ENCODE assay signal across 12 cellular contexts in the genomic region with DNA sequence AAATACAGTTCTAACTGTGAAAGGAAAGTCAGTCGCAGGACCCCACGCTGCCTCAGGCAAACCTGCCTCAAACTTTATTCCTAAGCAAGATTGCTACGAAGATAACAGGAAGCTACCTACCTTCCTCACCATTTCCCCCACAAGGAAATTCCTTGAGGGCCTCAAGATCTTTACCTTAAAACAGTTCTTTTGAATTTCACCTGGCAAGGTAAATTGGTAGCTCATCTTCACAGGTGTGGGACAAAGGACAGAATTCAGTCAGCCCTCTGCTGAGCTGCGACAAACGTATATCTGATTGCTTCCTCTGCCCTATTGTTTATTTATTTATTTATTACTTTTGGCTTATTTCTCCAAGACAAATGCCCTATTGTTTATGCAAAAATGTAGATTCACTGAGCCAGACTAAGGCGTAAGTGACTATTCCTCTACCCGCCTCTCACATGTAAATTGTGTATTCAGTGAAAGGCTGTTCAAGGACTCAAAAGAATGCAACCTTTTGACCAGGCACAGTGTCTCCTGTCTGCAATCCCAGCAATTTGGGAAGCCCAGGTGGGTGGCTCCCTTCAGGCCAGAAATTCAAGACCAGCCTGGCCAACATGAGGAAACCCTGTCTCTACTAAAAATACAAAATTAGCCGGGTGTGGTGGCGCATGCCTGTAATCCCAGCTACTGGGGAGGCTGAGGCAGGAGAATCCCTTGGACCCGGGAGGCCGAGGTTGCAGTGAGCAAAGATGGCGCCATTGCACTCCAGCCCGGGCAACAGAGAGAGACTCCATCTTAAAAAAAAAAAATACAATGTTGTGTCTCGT. TPM values are rescaled to one million over a fixed set of nuclear protein-coding genes. Genes with fewer than 3 reads are reported as not detected.
A peak's percentile ranks its signal among the peaks of the same experiment; 100 is the strongest.
DNase-seq lines count a peak whose midpoint lies in the region; ATAC-seq, FAIRE-seq and TF ChIP-seq lines count a peak whose summit lies in the region.
"Had no signal": no experiment of that assay in that cellular context is flagged by ENCODE, and none has a peak within 500 bp of the region (broad histone marks: within the 10 kb centered on the region; RNA-seq: fewer than 3 reads in every experiment).

No MANE protein-coding gene starts in this region.

- H2BK15ac ChIP-seq in H1 (ENCODE audit: low read length) (no peak overlapping the region), neuronal stem cell (ENCODE audit: low read length) (no peak overlapping the region)

- peak; percentile 63 for FAIRE-seq in H1 (lab: Jason Lieb, UNC)
- FAIRE-seq: colon had no signal

- DNase-seq in H1 (ENCODE audit: low read depth in 1 of 2, low spot score in 2 of 2): peak; percentile 67 to 82
- peak; percentile 41 for DNase-seq in spleen
- no peak for DNase-seq in SK-N-DZ (ENCODE audit: low spot score)
- no peak for DNase-seq in neuronal stem cell (ENCODE audit: low spot score)
- no peak for DNase-seq in mammary epithelial cell
- DNase-seq: activated gamma-delta T cell, natural killer cell, NCI-H1105 treated with DMSO at 0.1 percent for 48 hours had no signal

- intact Hi-C loops in spleen (cut with DNase I; ENCODE audit: low total_unique reads) (no loop called here), mammary epithelial cell (cut with micrococcal nuclease) (no loop called here)

- H3K18ac ChIP-seq in H1 (ENCODE audit: extremely low read depth, low read length): peak overlapping the region; percentile 21
- no peak overlapping the region for H3K18ac ChIP-seq in neuronal stem cell (ENCODE audit: low read length)

- peak overlapping the region; percentile 90; the same call in 1 of the 2 replicates for H2AK5ac ChIP-seq in H1 (ENCODE audit: low read depth, low read length)
- H2AK5ac ChIP-seq in neuronal stem cell (ENCODE audit: low read depth, low read length): no peak overlapping the region

- H4K5ac ChIP-seq in H1 (ENCODE audit: insufficient read length, low read depth, low read length): peak overlapping the region; percentile 79

- TF ChIP-seq EP300 in H1 (IDR thresholded peaks at IDR 0.05; ENCODE audit: borderline replicate concordance in 1 of 2, low read depth in 2 of 2, low read length in 2 of 2): peak in 1 of 2 experiments; percentile 9; a peak in 1 of 3 replicates

- H3K23me2 ChIP-seq in H1 (ENCODE audit: low read depth, low read length): no peaks in the 10 kb centered on the region

- no peak overlapping the region; a peak in 1 of 7 replicates for H3K9ac ChIP-seq in H1 (replicated peaks in 1 of 4; ENCODE audit: extremely low read depth in 1 of 4, low read depth in 3 of 4, low read length in 3 of 4)
- H3K9ac ChIP-seq in neuronal stem cell (ENCODE audit: low read depth, low read length, poor library complexity): no peak overlapping the region
- no peak overlapping the region for H3K9ac ChIP-seq in mammary epithelial cell (ENCODE audit: insufficient read depth, low read length)

- no peaks in the 10 kb centered on the region for H3K27me3 ChIP-seq in H1 (replicated peaks in 1 of 4; ENCODE audit: control insufficient read depth in 3 of 4, extremely low read depth in 1 of 4, insufficient read depth in 3 of 4, low read length in 3 of 4)
- no peaks in the 10 kb centered on the region for H3K27me3 ChIP-seq in spleen (replicated peaks in 1 of 7)
- H3K27me3 ChIP-seq in neuronal stem cell (ENCODE audit: control insufficient read depth in 3 of 3, insufficient read depth in 3 of 3, low read depth in 1 of 3, low read length in 3 of 3): no peaks in the 10 kb centered on the region
- H3K27me3 ChIP-seq in mammary epithelial cell (ENCODE audit: insufficient read depth, low read length): no peaks in the 10 kb centered on the region

- H3K9me3 ChIP-seq in H1 (ENCODE audit: insufficient read depth in 2 of 2, low read depth in 1 of 2, low read length in 1 of 2): no peaks in the 10 kb centered on the region
- no peaks in the 10 kb centered on the region for H3K9me3 ChIP-seq in spleen
- peaks cover 0 to 2% of the 10 kb centered on the region in 2 donors for H3K9me3 ChIP-seq in neuronal stem cell (replicated peaks in 1 of 2; ENCODE audit: control insufficient read depth in 2 of 2, insufficient read depth in 1 of 2, low read depth in 1 of 2, low read length in 2 of 2)
- H3K9me3 ChIP-seq in mammary epithelial cell (replicated peaks; ENCODE audit: insufficient read depth, low read length): no peaks in the 10 kb centered on the region

- dilution Hi-C loops in mammary epithelial cell (cut with HindIII; ENCODE audit: low sequenced_read_pairs): no loop called here

- POLR2A ChIA-PET in H1 (lab: Charles Lee; ENCODE audit: partially characterized antibody): interaction anchor here (0.6 to 5.6 kb wide), 17 partner anchors 8 to 78 kb away, joined by 3 to 37 read pairs (median 4); a partner anchor contains a TSS

- no peaks in the 10 kb centered on the region for H3K79me1 ChIP-seq in H1 (ENCODE audit: low read depth, low read length)
- H3K79me1 ChIP-seq in neuronal stem cell (ENCODE audit: low read depth, low read length): no peaks in the 10 kb centered on the region

- in situ Hi-C loops in mammary epithelial cell (cut with MboI; ENCODE audit: low sequenced_read_pairs in 2 of 2): no loop called here

- peak overlapping the region; percentile 96 for H2BK120ac ChIP-seq in H1 (replicated peaks; ENCODE audit: low read depth, low read length)
- H2BK120ac ChIP-seq in neuronal stem cell (ENCODE audit: low read depth, low read length): no peak overlapping the region

- H3K4me2 ChIP-seq in H1 (ENCODE audit: insufficient read depth in 1 of 2, low read depth in 2 of 2, low read length in 2 of 2): peak overlapping the region; percentile 12 to 55; a peak in 2 of 4 replicates
- no peak overlapping the region for H3K4me2 ChIP-seq in neuronal stem cell (ENCODE audit: insufficient read depth, low read length, poor library complexity, severe bottlenecking)
- no peak overlapping the region for H3K4me2 ChIP-seq in mammary epithelial cell (ENCODE audit: insufficient read depth, low read depth, low read length)

- no peak overlapping the region for H2BK20ac ChIP-seq in H1 (ENCODE audit: low read length)

- H3K4ac ChIP-seq in H1 (replicated peaks; ENCODE audit: insufficient read length, low read depth, low read length) (no peak overlapping the region), neuronal stem cell (ENCODE audit: low read length) (no peak overlapping the region)

- H4K8ac ChIP-seq in H1 (ENCODE audit: extremely low read depth, insufficient read depth, low read length) (no peak overlapping the region), neuronal stem cell (ENCODE audit: low read depth, low read length) (no peak overlapping the region)

- CTCF ChIA-PET in H1 (lab: Charles Lee; ENCODE audit: partially characterized antibody): interaction anchor here (0.6 to 2.7 kb wide), 6 partner anchors 9 to 26 kb away, joined by 3 to 9 read pairs (median 3); no protein-coding TSS in a partner anchor
- CTCF ChIA-PET in mammary epithelial cell (lab: Charles Lee; ENCODE audit: low non-redundant PET): no interaction called here

- TF ChIP-seq POLR2A in H1 (IDR thresholded peaks at IDR 0.05; ENCODE audit: control extremely low read depth in 1 of 2, low read depth in 2 of 2, low read length in 2 of 2) (no peak; a peak in 1 of 3 replicates), spleen (IDR thresholded peaks at IDR 0.05) (no peak)

- no peaks in the 10 kb centered on the region for H3K36me3 ChIP-seq in H1 (ENCODE audit: control insufficient read depth in 2 of 4, insufficient read depth in 4 of 4, low read length in 3 of 4)
- H3K36me3 ChIP-seq in spleen: no peaks in the 10 kb centered on the region
- H3K36me3 ChIP-seq in neuronal stem cell (replicated peaks in 1 of 2; ENCODE audit: control insufficient read depth in 2 of 2, insufficient read depth in 2 of 2, low read length in 2 of 2): no peaks in the 10 kb centered on the region
- H3K36me3 ChIP-seq in mammary epithelial cell (ENCODE audit: insufficient read depth, low read length): no peaks in the 10 kb centered on the region

- ATAC-seq in GM21447 (IDR thresholded peaks at IDR 0.05; ENCODE audit: unreplicated experiment) (peak; percentile 98), HG03432 (IDR thresholded peaks at IDR 0.05; ENCODE audit: unreplicated experiment) (peak; percentile 85), HG03159 (IDR thresholded peaks at IDR 0.05; ENCODE audit: unreplicated experiment) (no peak)

- no peak overlapping the region for H3K23ac ChIP-seq in H1 (ENCODE audit: insufficient read length)
- H3K23ac ChIP-seq in neuronal stem cell (ENCODE audit: low read depth, low read length, poor library complexity): no peak overlapping the region

- no peaks in the 10 kb centered on the region for H4K20me1 ChIP-seq in H1 (replicated peaks in 1 of 2; ENCODE audit: control insufficient read depth in 1 of 2, insufficient read depth in 2 of 2, low read length in 2 of 2)
- H4K20me1 ChIP-seq in mammary epithelial cell (ENCODE audit: insufficient read depth, low read length): no peaks in the 10 kb centered on the region

- H2BK12ac ChIP-seq in H1 (ENCODE audit: low read depth, low read length) (peak overlapping the region; percentile 30; the same call in 1 of the 2 replicates), neuronal stem cell (ENCODE audit: low read length) (no peak overlapping the region)

- TF ChIP-seq CTCF in H1 (IDR thresholded peaks at IDR 0.05; ENCODE audit: control extremely low read depth in 1 of 3, insufficient read depth in 1 of 3, low read depth in 1 of 3, low read length in 3 of 3) (no peak), spleen (IDR thresholded peaks at IDR 0.05 in 8 of 11, conservative IDR thresholded peaks at IDR 0.05 in 3 of 11) (no peak), mammary epithelial cell (conservative IDR thresholded peaks at IDR 0.05 in 1 of 2, IDR thresholded peaks at IDR 0.05 in 1 of 2; ENCODE audit: extremely low read depth in 1 of 2, insufficient read depth in 1 of 2, low read depth in 1 of 2, low read length in 2 of 2) (no peak)

- no peaks in the 10 kb centered on the region for H3K79me2 ChIP-seq in H1 (ENCODE audit: control insufficient read depth in 1 of 2, insufficient read depth in 2 of 2, low read length in 2 of 2)
- H3K79me2 ChIP-seq in mammary epithelial cell (ENCODE audit: insufficient read depth, low read length): no peaks in the 10 kb centered on the region

- H3K27ac ChIP-seq in H1 (ENCODE audit: low read depth, low read length) (peak overlapping the region; percentile 86), spleen (no peak overlapping the region), neuronal stem cell (replicated peaks; ENCODE audit: low read length) (no peak overlapping the region), mammary epithelial cell (ENCODE audit: insufficient read depth, low read depth, low read length) (no peak overlapping the region)

- H3K56ac ChIP-seq in H1 (replicated peaks; ENCODE audit: insufficient read length, low read depth, low read length): peak overlapping the region; percentile 32

- H3K4me1 ChIP-seq in H1 (replicated peaks in 1 of 4; ENCODE audit: control insufficient read depth in 3 of 4, insufficient read depth in 4 of 4, low read length in 3 of 4) (peaks cover 9 to 25% (median 17%) of the 10 kb centered on the region in 4 experiments), spleen (no peaks in the 10 kb centered on the region), neuronal stem cell (ENCODE audit: control insufficient read depth in 2 of 2, insufficient read depth in 1 of 2, low read depth in 1 of 2, low read length in 2 of 2) (no peaks in the 10 kb centered on the region), mammary epithelial cell (ENCODE audit: insufficient read depth, low read length) (peaks cover 23% of the 10 kb centered on the region)

- H3K4me3 ChIP-seq in H1 (ENCODE audit: extremely low read depth in 1 of 4, insufficient read depth in 2 of 4, low read depth in 3 of 4, low read length in 4 of 4): peak overlapping the region in 1 of 4 experiments; percentile 26; a peak in 1 of 8 replicates
- H3K4me3 ChIP-seq in spleen: no peak overlapping the region
- no peak overlapping the region for H3K4me3 ChIP-seq in neuronal stem cell (ENCODE audit: low read length in 2 of 2)
- H3K4me3 ChIP-seq in mammary epithelial cell (replicated peaks in 1 of 3; ENCODE audit: insufficient read depth in 1 of 3, low read depth in 2 of 3, low read length in 3 of 3): no peak overlapping the region

- 17% methylated on average over 12 of the region's 14 CpGs; no CpG with 5 or more reads in 1 of the 2 experiments for WGBS in H1 (ENCODE audit: extremely low coverage in 1 of 2, insufficient coverage in 1 of 2, insufficient read length in 1 of 2, insufficient replicate concordance in 2 of 2, low coverage in 1 of 2, low lambda C conversion rate in 2 of 2, missing lambda C conversion rate in 1 of 2), 2 experiments
- 80 to 92% (median 87%) methylated on average over 14 of the region's 14 CpGs for WGBS in spleen, 5 donors
- no CpG with 5 or more reads among the region's 14 CpGs for WGBS in neuronal stem cell (ENCODE audit: extremely low coverage in 2 of 2, insufficient read length in 2 of 2, insufficient replicate concordance in 1 of 2), 2 donors
- WGBS in mammary epithelial cell (ENCODE audit: low coverage, missing lambda C conversion rate): 89% methylated on average over 10 of the region's 14 CpGs

- H4K91ac ChIP-seq in H1 (replicated peaks; ENCODE audit: insufficient read length, low read length) (peak overlapping the region; percentile 100), neuronal stem cell (ENCODE audit: low read depth, low read length, poor library complexity) (no peak overlapping the region)

- TF ChIP-seq RAD21 in H1 (IDR thresholded peaks at IDR 0.05 in 1 of 2, conservative IDR thresholded peaks at IDR 0.05 in 1 of 2; ENCODE audit: low read depth in 2 of 2, low read length in 2 of 2): no peak

- no peak overlapping the region for H2AFZ ChIP-seq in H1 (ENCODE audit: low read length)
- H2AFZ ChIP-seq in neuronal stem cell (ENCODE audit: low read length): no peak overlapping the region
- H2AFZ ChIP-seq in mammary epithelial cell (ENCODE audit: low read depth, low read length): no peak overlapping the region

- no TSS peak for BruUV-seq in mammary epithelial cell (replicated peaks; lab: Mats Ljungman, UMichigan)

- H3K14ac ChIP-seq in H1 (ENCODE audit: insufficient read length) (no peak overlapping the region), neuronal stem cell (ENCODE audit: low read length) (no peak overlapping the region)

- H2BK5ac ChIP-seq in H1 (ENCODE audit: low read depth, low read length) (peak overlapping the region; percentile 98), neuronal stem cell (ENCODE audit: low read length) (no peak overlapping the region)

RNA-seq across cellular contexts. Expression of a gene that starts 17.3 kb away (rescaled TPM):
- 31.3 and 31.9 TPM in 2 replicates for total RNA-seq in H1 (2021; fragmentation: NEBNext Ultra II Directional; extraction: Animal tissue kit (Norgen Biotek cat#: 25700))
- polyA plus RNA-seq in H1 (2011; rRNA removed) (20.4 and 30.7 TPM in 2 replicates), spleen (10 to 100 TPM in 1 of 3 donors, 1 to 10 TPM in 2; 7.3 to 10.1 (median 8.7) TPM), mammary epithelial cell (21.1 TPM)
- 36.3 TPM for polyA plus RNA-seq in H1 (2011; cell fraction: cytosol; rRNA removed)
- polyA plus RNA-seq in H1 (2011; cell fraction: nucleus; rRNA removed): 27.8 TPM
- 15.7 to 22.7 TPM (median 18.7 TPM) in 4 replicates for polyA plus RNA-seq in H1 (2012, experiment 1 of 2)
- 5.0 TPM for polyA plus RNA-seq in H1 (2012, experiment 2 of 2)
- 10.9 TPM for polyA plus RNA-seq in H1 (2013, experiment 1 of 2)
- 9.7 TPM for polyA plus RNA-seq in H1 (2013, experiment 2 of 2)
- 56.6 and 90.5 TPM in 2 replicates for polyA minus RNA-seq in H1 (2011; rRNA and poly(A)+ RNA removed)
- polyA minus RNA-seq in H1 (2011; cell fraction: cytosol; rRNA and poly(A)+ RNA removed): 19.1 TPM
- polyA minus RNA-seq in H1 (2011; cell fraction: nucleus; rRNA and poly(A)+ RNA removed): 56.2 TPM
- total RNA-seq in spleen (10 to 100 TPM; 11.1 to 21.2 (median 17.3) TPM), mammary epithelial cell (10 to 100 TPM; 13.3 to 18.3 TPM)
- polyA plus RNA-seq in SK-N-DZ (2014; cell fraction: cytosol; rRNA removed): 18.2 and 23.8 TPM in 2 replicates
- polyA plus RNA-seq in SK-N-DZ (2014; cell fraction: nucleus; rRNA removed): 13.2 and 19.1 TPM in 2 replicates
- polyA plus RNA-seq in neuronal stem cell (2013, experiment 1 of 2): 5.1 TPM
- polyA plus RNA-seq in neuronal stem cell (2013, experiment 2 of 2): 5.5 TPM
- 21.9 TPM for polyA minus RNA-seq in mammary epithelial cell

RNA-seq across cellular contexts. Expression of a gene that starts 31.6 kb away (rescaled TPM):
- total RNA-seq in H1 (2021; fragmentation: NEBNext Ultra II Directional; extraction: Animal tissue kit (Norgen Biotek cat#: 25700)): 14.9 and 17.7 TPM in 2 replicates
- polyA plus RNA-seq in H1 (2011; rRNA removed) (4.0 and 4.2 TPM in 2 replicates), spleen (under 1 TPM in 1 of 3 donors, not detected in 2; 0.05 TPM), mammary epithelial cell (not detected)
- 5.6 TPM for polyA plus RNA-seq in H1 (2011; cell fraction: cytosol; rRNA removed)
- polyA plus RNA-seq in H1 (2011; cell fraction: nucleus; rRNA removed): 4.1 TPM
- 5.0 to 5.6 TPM (median 5.4 TPM) in 4 replicates for polyA plus RNA-seq in H1 (2012, experiment 1 of 2)
- polyA plus RNA-seq in H1 (2012, experiment 2 of 2): 2.3 TPM
- polyA plus RNA-seq in H1 (2013, experiment 1 of 2): 95.5 TPM
- 113 TPM for polyA plus RNA-seq in H1 (2013, experiment 2 of 2)
- 2.5 and 3.7 TPM in 2 replicates for polyA minus RNA-seq in H1 (2011; rRNA and poly(A)+ RNA removed)
- polyA minus RNA-seq in H1 (2011; cell fraction: cytosol; rRNA and poly(A)+ RNA removed): 2.5 TPM
- 1.2 TPM for polyA minus RNA-seq in H1 (2011; cell fraction: nucleus; rRNA and poly(A)+ RNA removed)
- total RNA-seq in spleen (not detected), mammary epithelial cell (not detected)
- not detected in 2 replicates for polyA plus RNA-seq in SK-N-DZ (2014; cell fraction: cytosol; rRNA removed)
- polyA plus RNA-seq in SK-N-DZ (2014; cell fraction: nucleus; rRNA removed): not detected in 2 replicates
- 0.10 TPM for polyA plus RNA-seq in neuronal stem cell (2013, experiment 1 of 2)
- polyA plus RNA-seq in neuronal stem cell (2013, experiment 2 of 2): 0.12 TPM
- polyA minus RNA-seq in mammary epithelial cell: not detected
- total RNA-seq: natural killer cell had no signal

Comparison
In these comparisons a context has a peak if more than half of its experiments do, and no peak if none do; other contexts are left out.
1. DNase-seq: peak in H1 (2 of 2) and spleen (single experiment); none in SK-N-DZ (single experiment), neuronal stem cell (single experiment) and mammary epithelial cell (single experiment).
2. H3K4me2 ChIP-seq: peak in H1 (2 of 2); none in neuronal stem cell (single experiment) and mammary epithelial cell (single experiment).
3. RNA of a gene that starts 31.6 kb away (total RNA-seq): 14.9 to 17.7 TPM in H1; not detected in mammary epithelial cell and not detected in spleen; every median in the first group is over 10 times any median in the second.